In the genomic region with DNA sequence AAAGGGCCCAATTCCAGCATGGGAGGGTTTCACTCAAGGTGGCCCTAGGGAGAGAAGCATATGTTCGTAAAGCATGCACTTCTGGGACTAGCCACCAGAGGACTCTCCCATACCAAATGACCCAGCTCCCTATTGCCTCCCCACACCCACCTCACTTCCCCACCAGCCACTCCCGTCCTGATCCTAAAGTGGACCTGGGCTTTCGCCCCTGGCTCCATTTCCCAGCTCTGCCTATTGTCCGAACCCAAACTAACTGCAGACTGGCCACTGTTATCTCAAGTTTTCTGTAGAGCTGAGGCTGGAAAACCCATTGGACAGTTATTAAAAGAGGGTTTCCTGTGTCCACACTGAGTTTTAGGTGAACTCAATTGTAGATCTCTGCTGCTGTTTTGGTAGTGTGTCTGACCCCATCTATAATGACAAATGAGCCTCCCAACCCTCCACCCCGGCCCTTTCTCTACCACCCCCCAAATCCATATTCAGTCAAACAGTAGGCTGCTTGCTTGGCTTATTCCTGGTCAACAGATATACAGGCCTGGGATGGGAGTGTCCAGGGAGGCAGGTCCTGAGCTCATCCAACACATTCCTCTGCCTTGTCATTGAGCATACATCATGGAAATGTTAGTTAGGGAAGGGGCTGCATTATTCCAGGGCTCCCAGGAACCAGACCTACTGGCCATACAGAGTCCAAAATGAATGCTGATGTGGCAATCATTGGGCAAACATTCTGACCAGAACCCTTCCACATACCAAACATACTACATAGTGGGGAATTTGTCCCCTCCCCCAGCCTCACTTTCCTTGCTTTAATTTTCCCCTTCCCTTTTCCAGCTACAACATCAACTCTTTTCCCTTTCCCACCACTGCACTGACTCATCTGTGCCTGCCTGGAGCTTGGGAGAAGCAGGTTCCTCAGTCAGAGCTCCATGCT, we compare ENCODE assay signal across 8 cellular contexts. TPM values are rescaled to one million over a fixed set of nuclear protein-coding genes. Genes with fewer than 3 reads are reported as not detected.
A peak's percentile ranks its signal among the peaks of the same experiment; 100 is the strongest.
DNase-seq lines count a peak whose midpoint lies in the region; ATAC-seq lines count a peak whose summit lies in the region.

No MANE protein-coding gene starts in this region.

- no peak overlapping the region for H3K27ac Mint-ChIP-seq in activated T-cell treated with anti-CD3 and anti-CD28 coated beads, Interleukin-2, amount 50 U/mL, for 24 hours

- H3K4me3 Mint-ChIP-seq in activated T-cell treated with anti-CD3 and anti-CD28 coated beads, Interleukin-2, amount 50 U/mL, for 24 hours, result no peak overlapping the region

- DNase-seq in COLO829 (ENCODE audit: low spot score), result peak; percentile 83
- DNase-seq in NCI-H460 (ENCODE audit: extremely low read depth, low read depth), result peak; percentile 64
- peak; percentile 43 for DNase-seq in activated T-cell treated with anti-CD3 and anti-CD28 coated beads, Interleukin-2, amount 50 U/mL, for 24 hours
- peak; percentile 64 for DNase-seq in glomerular visceral epithelial cell (ENCODE audit: extremely low spot score)
- DNase-seq in pons (ENCODE audit: low spot score), result peak; percentile 71
- no peak for DNase-seq in GOT3 (lab: John Stamatoyannopoulos, UW)

- no peaks in the 10 kb centered on the region for H3K36me3 Mint-ChIP-seq in activated T-cell treated with anti-CD3 and anti-CD28 coated beads, Interleukin-2, amount 50 U/mL, for 24 hours (ENCODE audit: low read depth)

- ATAC-seq in GM19023 (IDR thresholded peaks at IDR 0.05; ENCODE audit: unreplicated experiment) (peak; percentile 80), HG03108 (IDR thresholded peaks at IDR 0.05; ENCODE audit: unreplicated experiment) (peak; percentile 88)

- H3K27me3 Mint-ChIP-seq in activated T-cell treated with anti-CD3 and anti-CD28 coated beads, Interleukin-2, amount 50 U/mL, for 24 hours, result peaks cover 21% of the 10 kb centered on the region

- no peaks in the 10 kb centered on the region for H3K4me1 Mint-ChIP-seq in activated T-cell treated with anti-CD3 and anti-CD28 coated beads, Interleukin-2, amount 50 U/mL, for 24 hours (ENCODE audit: low read depth)

- H3K9me3 Mint-ChIP-seq in activated T-cell treated with anti-CD3 and anti-CD28 coated beads, Interleukin-2, amount 50 U/mL, for 24 hours, result no peaks in the 10 kb centered on the region

RNA-seq across cellular contexts. Expression of a gene that starts 59.2 kb away (rescaled TPM):
- 0.09 TPM in 1 of 2 replicates, not detected in the other for total RNA-seq in NCI-H460 (2014; rRNA removed; shearing (Covaris generic))
- 0.44 and 0.75 TPM in 2 replicates for polyA plus RNA-seq in NCI-H460 (2014; cell fraction: nucleus; rRNA removed)
